In genomic region chr18:24057804-24058203, GRCh38 we compare ENCODE assay signal across 36 cellular contexts.
"Had no signal": no experiment of that assay in that cellular context is flagged by ENCODE, and none has a peak within 500 bp of the region (broad histone marks: within the 10 kb centered on the region; RNA-seq: fewer than 3 reads in every experiment).

No MANE protein-coding gene starts in this region.

- H3K27ac ChIP-seq: ascending aorta, KMS-11, PC-9, RWPE1, VCaP had no signal

- H2AFZ ChIP-seq: PC-9 had no signal

- H3K27me3 Mint-ChIP-seq: activated B cell treated with CpG ODN at 0.5 μM for 24 hours; activated CD8-positive, alpha-beta T cell treated with anti-CD3 and anti-CD28 coated beads for 36 hours; activated naive CD8-positive, alpha-beta T cell; T-cell had no signal

- H3K9ac ChIP-seq: KMS-11 had no signal

- H3K36me3 ChIP-seq: ascending aorta had no signal

- H3K9me3 ChIP-seq: ascending aorta had no signal

- H3K27ac Mint-ChIP-seq: activated B cell treated with CpG ODN at 0.5 μM for 24 hours; activated CD8-positive, alpha-beta T cell treated with anti-CD3 and anti-CD28 coated beads for 36 hours; activated naive CD8-positive, alpha-beta T cell; activated T-cell treated with anti-CD3 and anti-CD28 coated beads, Interleukin-2, amount 50 U/mL, for 72 hours; activated T-helper 2 cell treated with anti-CD3 and anti-CD28 coated beads, Interferon-gamma antibody, Interleukin-2, Interleukin-4, amounts not matched to agents 10 μg/mL and 5 μg/mL and 100 μg/mL, durations not matched to agents 14 hours and 24 hours and 36 hours; T-cell had no signal

- ATAC-seq: activated CD8-positive, alpha-beta T cell treated with anti-CD3 and anti-CD28 coated beads for 36 hours; activated T-cell treated with anti-CD3 and anti-CD28 coated beads, Interleukin-2, amount 50 U/mL, for 72 hours; Right ventricle myocardium inferior; SK-N-SH treated with all-trans-retinoic acid at 6 μM for 48 hours; T-cell had no signal

- H3K4me3 ChIP-seq: ascending aorta, PC-9 had no signal

- H3K27me3 ChIP-seq: ascending aorta had no signal

- DNase-seq: activated B cell treated with CpG ODN at 0.5 μM for 24 hours; activated CD4-positive, alpha-beta T cell treated with anti-CD3 and anti-CD28 coated beads for 4 hours; activated CD4-positive, alpha-beta T cell treated with anti-CD3 and anti-CD28 coated beads, Interleukin-2, amount 50 U/mL, for 1 hour; activated CD4-positive, CD25-positive, alpha-beta regulatory T cell treated with anti-CD3 and anti-CD28 coated beads, Interleukin-2, amount 50 U/mL, for 72 hours; activated CD8-positive, alpha-beta T cell treated with anti-CD3 and anti-CD28 coated beads for 36 hours; activated gamma-delta T cell; activated naive CD4-positive, alpha-beta T cell treated with Interleukin-2 at 50 U/mL for 16 hours; activated T-cell treated with anti-CD3 and anti-CD28 coated beads, Interleukin-2, amount 50 U/mL, for 1 hour; activated T-cell treated with anti-CD3 and anti-CD28 coated beads, Interleukin-2, amount 50 U/mL, for 72 hours; amygdala; MM.1S; MV-4-11; NCI-H1092 treated with DMSO at 0.1 percent for 48 hours; NCI-H1417; NCI-H146; NCI-H187; NCI-H2029 treated with DMSO at 0.1 percent for 48 hours; NCI-H2107; NCI-H2171; NCI-H510A; NCI-H526; NCI-H748 treated with DMSO at 0.1 percent for 48 hours; PC-9; SIG-M5; T-cell; T-helper 2 cell; T-helper 9 cell had no signal

- H3K4me2 ChIP-seq: KMS-11, PC-9 had no signal

- FAIRE-seq: RCC 7860 had no signal

- H3K4me3 Mint-ChIP-seq: activated B cell treated with CpG ODN at 0.5 μM for 24 hours; activated CD8-positive, alpha-beta T cell treated with anti-CD3 and anti-CD28 coated beads for 36 hours; activated naive CD8-positive, alpha-beta T cell; activated T-cell treated with anti-CD3 and anti-CD28 coated beads, Interleukin-2, amount 50 U/mL, for 72 hours; T-cell had no signal
